ENCODE assay signal across 10 cellular contexts in genomic region chr11:130512662-130513061, GRCh38.
"Had no signal": no experiment of that assay in that cellular context is flagged by ENCODE, and none has a peak within 500 bp of the region (broad histone marks: within the 10 kb centered on the region; RNA-seq: fewer than 3 reads in every experiment).

No MANE protein-coding gene starts in this region.

- H3K9ac ChIP-seq: neural progenitor cell had no signal

- H3K4me2 ChIP-seq: neural progenitor cell had no signal

- DNase-seq: activated gamma-delta T cell; stimulated activated naive CD4-positive, alpha-beta T cell had no signal

- H3K27me3 ChIP-seq: ascending aorta, neural progenitor cell, transverse colon, uterus had no signal

- H3K9me3 ChIP-seq: ascending aorta, transverse colon, uterus had no signal

- H3K27ac Mint-ChIP-seq: activated naive CD4-positive, alpha-beta T cell treated with anti-CD3 and anti-CD28 coated beads, Interleukin-2, amount 50 U/mL, for 24 hours; mesothelial cell of epicardium; neural progenitor cell had no signal

- H3K36me3 Mint-ChIP-seq: activated naive CD4-positive, alpha-beta T cell treated with anti-CD3 and anti-CD28 coated beads, Interleukin-2, amount 50 U/mL, for 24 hours; mesothelial cell of epicardium had no signal

- H3K4me3 ChIP-seq: ascending aorta, coronary artery, neural progenitor cell, transverse colon, uterus had no signal

- H3K27me3 Mint-ChIP-seq: activated naive CD4-positive, alpha-beta T cell treated with anti-CD3 and anti-CD28 coated beads, Interleukin-2, amount 50 U/mL, for 24 hours had no signal

- ATAC-seq: activated CD4-positive, CD25-positive, alpha-beta regulatory T cell treated with anti-CD3 and anti-CD28 coated beads, Interleukin-2, amount 50 U/mL, for 24 hours had no signal

- H3K27ac ChIP-seq: ascending aorta, neural progenitor cell, uterus had no signal

- H3K4me3 Mint-ChIP-seq: activated naive CD4-positive, alpha-beta T cell treated with anti-CD3 and anti-CD28 coated beads, Interleukin-2, amount 50 U/mL, for 24 hours; mesothelial cell of epicardium; neural progenitor cell had no signal

- H2AFZ ChIP-seq: neural progenitor cell had no signal

- H3K36me3 ChIP-seq: ascending aorta, neural progenitor cell, transverse colon, uterus had no signal

- H3K4me1 Mint-ChIP-seq: activated naive CD4-positive, alpha-beta T cell treated with anti-CD3 and anti-CD28 coated beads, Interleukin-2, amount 50 U/mL, for 24 hours had no signal
